ENCODE assay signal across 9 cellular contexts in the genomic region with DNA sequence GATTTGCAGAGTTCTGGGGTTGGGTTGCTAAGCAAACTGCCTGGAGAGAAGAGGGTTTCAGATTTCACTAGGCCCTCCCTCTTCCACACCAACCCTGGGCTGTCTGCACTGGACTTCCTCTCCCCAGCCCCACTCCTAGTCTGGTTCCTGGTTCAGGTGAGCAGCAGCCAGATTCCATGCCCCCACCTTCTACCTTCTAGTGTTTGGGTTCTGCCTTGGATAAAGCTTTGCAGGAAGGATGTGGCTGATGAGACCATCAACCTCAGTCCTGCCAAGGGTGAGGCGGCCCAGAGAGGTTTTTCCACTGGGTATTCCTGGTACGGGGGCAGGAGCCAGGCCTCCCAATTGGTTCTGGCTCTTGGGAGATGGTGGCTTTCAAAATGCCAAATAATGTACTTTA.
A peak's percentile ranks its signal among the peaks of the same experiment; 100 is the strongest.
DNase-seq lines count a peak whose midpoint lies in the region; ATAC-seq and TF ChIP-seq lines count a peak whose summit lies in the region.
"Had no signal": no experiment of that assay in that cellular context is flagged by ENCODE, and none has a peak within 500 bp of the region (broad histone marks: within the 10 kb centered on the region; RNA-seq: fewer than 3 reads in every experiment).

No MANE protein-coding gene starts in this region.

- DNase-seq in AG10803 (ENCODE audit: low read depth) = peak; percentile 29
- DNase-seq in HFFc6 = no peak
- no peak for DNase-seq in activated CD4-positive, alpha-beta memory T cell treated with anti-CD3 and anti-CD28 coated beads for 36 hours
- peak; percentile 60 for DNase-seq in kidney tubule cell (ENCODE audit: low spot score)
- no peak for DNase-seq in AG08395 (ENCODE audit: low spot score)
- no peak for DNase-seq in NOMO-1 treated with DMSO at 0.1 percent for 48 hours (lab: John Stamatoyannopoulos, UW; ENCODE audit: unreplicated experiment)
- no peak for DNase-seq in pons (ENCODE audit: low spot score)

- no peaks in the 10 kb centered on the region for H3K36me3 Mint-ChIP-seq in HFFc6 (ENCODE audit: low read depth)
- no peaks in the 10 kb centered on the region for H3K36me3 Mint-ChIP-seq in activated CD4-positive, alpha-beta memory T cell treated with anti-CD3 and anti-CD28 coated beads for 36 hours

- H3K4me1 Mint-ChIP-seq in HFFc6 (ENCODE audit: low read depth) = peaks cover 49% of the 10 kb centered on the region
- H3K4me1 Mint-ChIP-seq in activated CD4-positive, alpha-beta memory T cell treated with anti-CD3 and anti-CD28 coated beads for 36 hours (ENCODE audit: low read depth) = peaks cover 74% of the 10 kb centered on the region

- H3K4me3 Mint-ChIP-seq in HFFc6 = no peak overlapping the region
- H3K4me3 Mint-ChIP-seq in activated CD4-positive, alpha-beta memory T cell treated with anti-CD3 and anti-CD28 coated beads for 36 hours = no peak overlapping the region
- H3K4me3 Mint-ChIP-seq: brain had no signal

- H3K4me3 ChIP-seq in AG10803 (ENCODE audit: low read length) = no peak overlapping the region

- peak overlapping the region; percentile 31; the same call in 1 of the 2 replicates for H3K27ac Mint-ChIP-seq in HFFc6
- H3K27ac Mint-ChIP-seq in activated CD4-positive, alpha-beta memory T cell treated with anti-CD3 and anti-CD28 coated beads for 36 hours = peak overlapping the region; percentile 18

- TF ChIP-seq CTCF in AG10803 (conservative IDR thresholded peaks at IDR 0.05; ENCODE audit: low read length) (no peak), HFFc6 (IDR thresholded peaks at IDR 0.05) (no peak)

- intact Hi-C loops in activated CD4-positive, alpha-beta memory T cell treated with anti-CD3 and anti-CD28 coated beads for 36 hours (cut with micrococcal nuclease) = no loop called here

- CTCF ChIA-PET in activated CD4-positive, alpha-beta memory T cell treated with anti-CD3 and anti-CD28 coated beads for 36 hours (lab: Charles Lee) = no interaction called here

- no peaks in the 10 kb centered on the region for H3K9me3 Mint-ChIP-seq in HFFc6
- no peaks in the 10 kb centered on the region for H3K9me3 Mint-ChIP-seq in activated CD4-positive, alpha-beta memory T cell treated with anti-CD3 and anti-CD28 coated beads for 36 hours
- H3K9me3 Mint-ChIP-seq: brain had no signal

- POLR2A ChIA-PET in activated CD4-positive, alpha-beta memory T cell treated with anti-CD3 and anti-CD28 coated beads for 36 hours (lab: Charles Lee) = no interaction called here

- peaks cover 3% of the 10 kb centered on the region for H3K27me3 Mint-ChIP-seq in HFFc6 (ENCODE audit: insufficient read depth)
- no peaks in the 10 kb centered on the region for H3K27me3 Mint-ChIP-seq in activated CD4-positive, alpha-beta memory T cell treated with anti-CD3 and anti-CD28 coated beads for 36 hours
- H3K27me3 Mint-ChIP-seq: brain had no signal

- no peak for ATAC-seq in HG03097 (IDR thresholded peaks at IDR 0.05; ENCODE audit: low FRiP score, unreplicated experiment)

Comparison
In these comparisons a context has a peak if more than half of its experiments do, and no peak if none do; other contexts are left out.
1. DNase-seq: peak in AG10803 (single experiment) and kidney tubule cell (single experiment); none in HFFc6 (single experiment), activated CD4-positive, alpha-beta memory T cell treated with anti-CD3 and anti-CD28 coated beads for 36 hours (single experiment), AG08395 (single experiment), NOMO-1 treated with DMSO at 0.1 percent for 48 hours (single experiment) and pons (single experiment).